Comparison of ENCODE assay signal across 19 cellular contexts in the genomic region with DNA sequence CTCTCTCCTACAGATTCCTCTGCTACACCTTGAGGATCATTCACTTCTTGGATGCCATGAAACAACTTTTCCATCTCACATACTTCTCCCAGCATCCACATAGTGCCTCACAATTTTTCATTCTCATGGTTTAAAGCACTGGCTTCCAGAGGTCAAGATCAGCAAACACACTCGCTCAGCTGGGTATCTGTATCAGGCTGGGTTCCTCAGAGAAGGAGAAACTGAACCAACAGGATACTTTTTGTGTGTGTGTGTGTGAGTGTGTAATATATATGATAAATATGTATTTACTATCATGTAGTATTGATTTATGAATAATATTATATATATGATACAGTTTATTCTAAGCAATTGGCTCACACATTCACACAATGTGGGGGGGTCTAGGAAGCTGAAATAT. TPM values are rescaled to one million over a fixed set of nuclear protein-coding genes. Genes with fewer than 3 reads are reported as not detected.
"Had no signal": no experiment of that assay in that cellular context is flagged by ENCODE, and none has a peak within 500 bp of the region (broad histone marks: within the 10 kb centered on the region; RNA-seq: fewer than 3 reads in every experiment).

A gene (minus strand): TSS at position 101 of the 400 bp plus-strand sequence. CDS start 621 bp downstream, outside the sequence.

RNA-seq across cellular contexts. Expression of the gene that starts here (rescaled TPM):
- total RNA-seq: activated naive CD4-positive, alpha-beta T cell treated with anti-CD3 and anti-CD28 coated beads for 36 hours; activated naive CD4-positive, alpha-beta T cell treated with anti-CD3 and anti-CD28 coated beads, Interleukin-2, amount 50 U/mL, for 72 hours; activated naive CD8-positive, alpha-beta T cell treated with anti-CD3 and anti-CD28 coated beads for 36 hours; activated naive CD8-positive, alpha-beta T cell treated with anti-CD3 and anti-CD28 coated beads, Interleukin-2, amount 10 ng/mL, durations not matched to agents 7 days and 5 days; activated T-cell treated with anti-CD3 and anti-CD28 coated beads, Interleukin-2, amount 50 U/mL, for 4 hours; activated T-cell treated with anti-CD3 and anti-CD28 coated beads, Interleukin-2, amount 50 U/mL, for 72 hours; activated T-helper 1 cell treated with anti-CD3 and anti-CD28 coated beads, Interleukin-12 subunit alpha, Interleukin-12 subunit beta, Interleukin-2, Interleukin-4 antibody, amounts not matched to agents 30 ng/mL and 10 ng/mL and 1 ng/mL, durations not matched to agents 14 hours and 24 hours and 36 hours; activated T-helper 17 cell treated with anti-CD3 and anti-CD28 coated beads, Interleukin-2, amount 50 U/mL, for 72 hours; activated T-helper 2 cell treated with anti-CD3 and anti-CD28 coated beads, Interferon-gamma antibody, Interleukin-2, Interleukin-4, amounts not matched to agents 10 μg/mL and 5 μg/mL and 100 μg/mL, durations not matched to agents 14 hours and 24 hours and 36 hours; adrenal gland; aorta; ascending aorta; astrocyte; body of pancreas; breast epithelium; bronchial epithelial cell; cardiac septum; cerebellum; chondrocyte had no signal
- polyA plus RNA-seq: aorta had no signal
